Comparison of ENCODE assay signal across 15 cellular contexts in the genomic region with DNA sequence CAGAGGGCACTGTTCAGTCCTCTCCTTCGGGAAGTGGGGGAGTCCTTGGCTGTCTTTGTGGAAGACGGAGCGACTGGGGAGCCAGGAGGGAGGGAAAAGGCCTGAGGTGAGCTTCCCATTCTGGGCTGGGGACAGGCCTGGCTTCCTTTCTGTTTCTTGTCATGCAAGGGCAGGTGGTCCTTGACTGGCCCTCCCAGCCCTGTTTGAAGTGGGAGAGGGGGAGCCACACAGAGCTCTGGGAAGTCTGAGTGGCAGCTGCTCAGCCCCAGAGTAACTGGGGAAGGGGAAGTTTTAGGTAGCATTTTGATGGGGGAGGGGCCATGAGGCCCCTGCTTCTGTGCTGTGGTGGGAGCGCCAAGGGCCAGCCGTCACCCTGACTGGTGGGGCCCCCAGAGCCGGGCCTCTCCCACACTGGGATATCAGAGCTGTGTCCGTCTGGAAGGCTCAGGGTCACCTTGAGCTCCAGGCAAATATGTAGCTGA. TPM values are rescaled to one million over a fixed set of nuclear protein-coding genes. Genes with fewer than 3 reads are reported as not detected.
DNase-seq lines count a peak whose midpoint lies in the region; ATAC-seq lines count a peak whose summit lies in the region.
"Had no signal": no experiment of that assay in that cellular context is flagged by ENCODE, and none has a peak within 500 bp of the region (broad histone marks: within the 10 kb centered on the region; RNA-seq: fewer than 3 reads in every experiment).

No MANE protein-coding gene starts in this region.

- H3K36me3 Mint-ChIP-seq in activated T-helper 2 cell treated with anti-CD3 and anti-CD28 coated beads, Interferon-gamma antibody, Interleukin-2, Interleukin-4, amounts not matched to agents 10 μg/mL and 5 μg/mL and 100 μg/mL, durations not matched to agents 14 hours and 24 hours and 36 hours (ENCODE audit: low read depth): no peaks in the 10 kb centered on the region
- H3K36me3 Mint-ChIP-seq in naive B cell: no peaks in the 10 kb centered on the region
- H3K36me3 Mint-ChIP-seq: activated naive CD4-positive, alpha-beta T cell treated with anti-CD3 and anti-CD28 coated beads, Interleukin-2, amount 50 U/mL, for 72 hours had no signal

- intact Hi-C loops in activated T-helper 2 cell treated with anti-CD3 and anti-CD28 coated beads, Interferon-gamma antibody, Interleukin-2, Interleukin-4, amounts not matched to agents 10 μg/mL and 5 μg/mL and 100 μg/mL, durations not matched to agents 14 hours and 24 hours and 36 hours (cut with micrococcal nuclease): no loop called here

- H3K4me3 Mint-ChIP-seq in activated T-helper 2 cell treated with anti-CD3 and anti-CD28 coated beads, Interferon-gamma antibody, Interleukin-2, Interleukin-4, amounts not matched to agents 10 μg/mL and 5 μg/mL and 100 μg/mL, durations not matched to agents 14 hours and 24 hours and 36 hours (ENCODE audit: low read depth): peak overlapping the region; percentile 39
- peak overlapping the region in 7 of 8 donors; percentile 55 to 82 (median 75) for H3K4me3 Mint-ChIP-seq in naive B cell

- H3K27me3 Mint-ChIP-seq in activated T-helper 2 cell treated with anti-CD3 and anti-CD28 coated beads, Interferon-gamma antibody, Interleukin-2, Interleukin-4, amounts not matched to agents 10 μg/mL and 5 μg/mL and 100 μg/mL, durations not matched to agents 14 hours and 24 hours and 36 hours (ENCODE audit: low read depth): peaks cover 61% of the 10 kb centered on the region
- H3K27me3 Mint-ChIP-seq in naive B cell: peaks cover 50 to 89% (median 84%) of the 10 kb centered on the region in 3 donors

- in situ Hi-C loops in G401 (cut with HindIII; ENCODE audit: low sequenced_read_pairs): no loop called here

- ATAC-seq in naive B cell (ENCODE audit: low read depth in 2 of 2): no peak
- no peak for ATAC-seq in GM19455 (IDR thresholded peaks at IDR 0.05; ENCODE audit: unreplicated experiment)
- ATAC-seq in GM21423 (IDR thresholded peaks at IDR 0.05; ENCODE audit: unreplicated experiment): no peak
- ATAC-seq: K562 had no signal

- no peak overlapping the region for H3K27ac Mint-ChIP-seq in activated T-helper 2 cell treated with anti-CD3 and anti-CD28 coated beads, Interferon-gamma antibody, Interleukin-2, Interleukin-4, amounts not matched to agents 10 μg/mL and 5 μg/mL and 100 μg/mL, durations not matched to agents 14 hours and 24 hours and 36 hours
- H3K27ac Mint-ChIP-seq in naive B cell: no peak overlapping the region
- H3K27ac Mint-ChIP-seq: activated naive CD4-positive, alpha-beta T cell treated with anti-CD3 and anti-CD28 coated beads, Interleukin-2, amount 50 U/mL, for 72 hours had no signal

- H3K4me1 Mint-ChIP-seq in activated T-helper 2 cell treated with anti-CD3 and anti-CD28 coated beads, Interferon-gamma antibody, Interleukin-2, Interleukin-4, amounts not matched to agents 10 μg/mL and 5 μg/mL and 100 μg/mL, durations not matched to agents 14 hours and 24 hours and 36 hours (ENCODE audit: low read depth): peaks cover 7% of the 10 kb centered on the region
- H3K4me1 Mint-ChIP-seq in naive B cell: peaks cover 7 to 21% (median 19%) of the 10 kb centered on the region in 3 donors

- peak; percentile 61 for DNase-seq in NCI-H82 (lab: John Stamatoyannopoulos, UW)
- no peak for DNase-seq in NCI-H82 treated with DMSO at 0.1 percent for 48 hours (lab: John Stamatoyannopoulos, UW; ENCODE audit: unreplicated experiment)
- peak; percentile 36 for DNase-seq in G401 (ENCODE audit: low spot score)
- no peak for DNase-seq in activated T-helper 2 cell treated with anti-CD3 and anti-CD28 coated beads, Interferon-gamma antibody, Interleukin-2, Interleukin-4, amounts not matched to agents 10 μg/mL and 5 μg/mL and 100 μg/mL, durations not matched to agents 14 hours and 24 hours and 36 hours (ENCODE audit: low spot score)
- DNase-seq in naive B cell: no peak
- no peak for DNase-seq in GM03348 (ENCODE audit: low spot score)
- DNase-seq: activated CD4-positive, alpha-beta T cell treated with anti-CD3 and anti-CD28 coated beads, Interleukin-2, amount 50 U/mL, for 4 hours; colonic mucosa; midbrain; stimulated activated CD8-positive, alpha-beta memory T cell treated with anti-CD3 and anti-CD28 coated beads, Interleukin-4, amount 100 ng/mL, for 48 hours had no signal

- H3K9me3 Mint-ChIP-seq in activated T-helper 2 cell treated with anti-CD3 and anti-CD28 coated beads, Interferon-gamma antibody, Interleukin-2, Interleukin-4, amounts not matched to agents 10 μg/mL and 5 μg/mL and 100 μg/mL, durations not matched to agents 14 hours and 24 hours and 36 hours: no peaks in the 10 kb centered on the region
- H3K9me3 Mint-ChIP-seq in naive B cell: peaks cover 0 to 2% (median 0%) of the 10 kb centered on the region in 7 donors
- H3K9me3 Mint-ChIP-seq: activated naive CD4-positive, alpha-beta T cell treated with anti-CD3 and anti-CD28 coated beads, Interleukin-2, amount 50 U/mL, for 72 hours had no signal

RNA-seq across cellular contexts. Expression of a gene that starts 6.5 kb away (rescaled TPM):
- total RNA-seq in G401 (2014; rRNA removed; shearing (Covaris generic)): not detected in 2 replicates
- not detected in 2 replicates for total RNA-seq in activated T-helper 2 cell treated with anti-CD3 and anti-CD28 coated beads, Interferon-gamma antibody, Interleukin-2, Interleukin-4, amounts not matched to agents 10 μg/mL and 5 μg/mL and 100 μg/mL, durations not matched to agents 14 hours and 24 hours and 36 hours
- not detected for polyA plus RNA-seq in naive B cell (ENCODE audit: low read depth in 6 of 6)
- total RNA-seq: colonic mucosa, fibroblast of lung, K562 had no signal
- polyA plus RNA-seq: fibroblast of lung, K562 had no signal

Comparison
In these comparisons a context has a peak if more than half of its experiments do, and no peak if none do; other contexts are left out.
1. DNase-seq: peak in NCI-H82 (single experiment) and G401 (single experiment); none in NCI-H82 treated with DMSO at 0.1 percent for 48 hours (single experiment), activated T-helper 2 cell treated with anti-CD3 and anti-CD28 coated beads, Interferon-gamma antibody, Interleukin-2, Interleukin-4, amounts not matched to agents 10 μg/mL and 5 μg/mL and 100 μg/mL, durations not matched to agents 14 hours and 24 hours and 36 hours (single experiment), naive B cell (single experiment) and GM03348 (single experiment).